ENCODE assay signal across 28 cellular contexts in the genomic region with DNA sequence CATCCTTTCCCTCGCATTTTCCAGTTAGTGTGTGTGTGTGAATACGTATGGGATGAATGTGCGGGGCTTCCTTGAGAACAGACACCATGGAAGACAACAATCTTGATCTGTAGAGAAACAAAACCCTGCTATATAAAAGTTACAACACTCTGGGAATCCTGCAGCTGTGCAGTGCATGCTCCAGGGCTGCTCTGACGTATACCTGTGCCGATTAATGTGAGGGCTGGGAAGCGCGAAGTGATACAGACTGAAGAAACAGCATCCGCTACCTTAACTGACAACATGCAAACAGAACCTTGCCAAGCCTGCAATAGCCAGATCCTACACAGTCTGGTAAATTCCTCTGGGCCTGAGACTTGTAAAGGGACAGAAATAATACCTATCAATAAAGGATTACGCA.
"Had no signal": no experiment of that assay in that cellular context is flagged by ENCODE, and none has a peak within 500 bp of the region (broad histone marks: within the 10 kb centered on the region; RNA-seq: fewer than 3 reads in every experiment).

No MANE protein-coding gene starts in this region.

- DNase-seq: stimulated activated CD4-positive, alpha-beta T cell treated with anti-CD3 and anti-CD28 coated beads, Interleukin-2, amount 100 ng/mL, for 48 hours; stimulated activated CD4-positive, alpha-beta T cell treated with anti-CD3 and anti-CD28 coated beads, Interleukin-4, amount 100 ng/mL, for 1 hour; stimulated activated CD4-positive, alpha-beta T cell treated with anti-CD3 and anti-CD28 coated beads, Interleukin-4, amount 100 ng/mL, for 24 hours; stimulated activated CD4-positive, alpha-beta T cell treated with anti-CD3 and anti-CD28 coated beads, Interleukin-4, amount 100 ng/mL, for 4 hours; stimulated activated CD8-positive, alpha-beta memory T cell treated with anti-CD3 and anti-CD28 coated beads, Interleukin-4, amount 100 ng/mL, for 48 hours; stimulated activated naive B cell treated with anti-CD40 and anti-IgM and Interleukin-4, amounts not matched to agents 10 μg/mL and 1 μg/mL and 100 μg/mL, for 72 hours; stimulated activated naive CD4-positive, alpha-beta T cell; stimulated activated naive CD4-positive, alpha-beta T cell treated with Interleukin-2 at 50 U/mL for 16 hours; stimulated activated naive CD8-positive, alpha-beta T cell treated with anti-CD3 and anti-CD28 coated beads, Interleukin-15, amount 100 ng/mL, for 72 hours; stimulated activated naive CD8-positive, alpha-beta T cell treated with anti-CD3 and anti-CD28 coated beads, Interleukin-15, Interleukin-2, amounts not matched to agents 100 U/mL and 50 U/mL, for 24 hours; stomach; substantia nigra; testis; thyroid gland; tibial artery; transverse colon; trophoblast cell; upper lobe of left lung; upper lobe of right lung; uterus had no signal

- H3K4me1 ChIP-seq: suprapubic skin, thyroid gland, tibial nerve, upper lobe of right lung, uterus, vagina had no signal

- H3K4me3 ChIP-seq: stomach, suprapubic skin, testis, thoracic aorta, thyroid gland, tibial artery, tibial nerve, transverse colon, upper lobe of left lung, upper lobe of right lung, uterus, vagina had no signal

- H3K4me1 Mint-ChIP-seq: stimulated activated effector memory CD8-positive, alpha-beta T cell treated with anti-CD3 and anti-CD28 coated beads, Interleukin-12 subunit alpha, Interleukin-12 subunit beta, amount 100 ng/mL, for 72 hours; stimulated activated memory B cell treated with anti-CD40 and anti-IgM and Interleukin-4, amounts not matched to agents 10 μg/mL and 1 μg/mL and 100 μg/mL, for 72 hours; stimulated activated naive B cell treated with anti-CD40 and anti-IgM and Interleukin-4, amounts not matched to agents 10 μg/mL and 1 μg/mL and 100 μg/mL, for 72 hours; stimulated activated naive CD8-positive, alpha-beta T cell treated with anti-CD3 and anti-CD28 coated beads, Interleukin-15, amount 100 ng/mL, for 72 hours had no signal

- H3K9me3 Mint-ChIP-seq: stimulated activated effector memory CD8-positive, alpha-beta T cell treated with anti-CD3 and anti-CD28 coated beads, Interleukin-12 subunit alpha, Interleukin-12 subunit beta, amount 100 ng/mL, for 72 hours; stimulated activated memory B cell treated with anti-CD40 and anti-IgM and Interleukin-4, amounts not matched to agents 10 μg/mL and 1 μg/mL and 100 μg/mL, for 72 hours; stimulated activated naive B cell treated with anti-CD40 and anti-IgM and Interleukin-4, amounts not matched to agents 10 μg/mL and 1 μg/mL and 100 μg/mL, for 72 hours; stimulated activated naive CD8-positive, alpha-beta T cell treated with anti-CD3 and anti-CD28 coated beads, Interleukin-15, amount 100 ng/mL, for 72 hours; stimulated activated naive CD8-positive, alpha-beta T cell treated with anti-CD3 and anti-CD28 coated beads, Interleukin-15, Interleukin-2, amounts not matched to agents 100 ng/mL and 50 ng/mL, for 24 hours; type B pancreatic cell had no signal

- H3K4me3 Mint-ChIP-seq: stimulated activated effector memory CD8-positive, alpha-beta T cell treated with anti-CD3 and anti-CD28 coated beads, Interleukin-12 subunit alpha, Interleukin-12 subunit beta, amount 100 ng/mL, for 72 hours; stimulated activated memory B cell treated with anti-CD40 and anti-IgM and Interleukin-4, amounts not matched to agents 10 μg/mL and 1 μg/mL and 100 μg/mL, for 72 hours; stimulated activated naive B cell treated with anti-CD40 and anti-IgM and Interleukin-4, amounts not matched to agents 10 μg/mL and 1 μg/mL and 100 μg/mL, for 72 hours; stimulated activated naive CD8-positive, alpha-beta T cell treated with anti-CD3 and anti-CD28 coated beads, Interleukin-15, amount 100 ng/mL, for 72 hours; stimulated activated naive CD8-positive, alpha-beta T cell treated with anti-CD3 and anti-CD28 coated beads, Interleukin-15, Interleukin-2, amounts not matched to agents 100 ng/mL and 50 ng/mL, for 24 hours; type B pancreatic cell had no signal

- ATAC-seq: stimulated activated effector memory CD8-positive, alpha-beta T cell treated with anti-CD3 and anti-CD28 coated beads, Interleukin-12 subunit alpha, Interleukin-12 subunit beta, amount 100 ng/mL, for 72 hours; stimulated activated memory B cell treated with anti-CD40 and anti-IgM and Interleukin-4, amounts not matched to agents 10 μg/mL and 1 μg/mL and 100 μg/mL, for 72 hours; stimulated activated naive B cell treated with anti-CD40 and anti-IgM and Interleukin-4, amounts not matched to agents 10 μg/mL and 1 μg/mL and 100 μg/mL, for 72 hours; stimulated activated naive CD8-positive, alpha-beta T cell treated with anti-CD3 and anti-CD28 coated beads, Interleukin-15, amount 100 ng/mL, for 72 hours; stimulated activated naive CD8-positive, alpha-beta T cell treated with anti-CD3 and anti-CD28 coated beads, Interleukin-15, Interleukin-2, amounts not matched to agents 100 U/mL and 50 U/mL, for 24 hours; upper lobe of right lung had no signal

- H3K27me3 ChIP-seq: stomach, suprapubic skin, testis, thyroid gland, tibial artery, tibial nerve, transverse colon, upper lobe of left lung, upper lobe of right lung, uterus, vagina had no signal

- H3K27me3 Mint-ChIP-seq: stimulated activated naive CD8-positive, alpha-beta T cell treated with anti-CD3 and anti-CD28 coated beads, Interleukin-15, Interleukin-2, amounts not matched to agents 100 ng/mL and 50 ng/mL, for 24 hours; type B pancreatic cell had no signal

- H3K27ac Mint-ChIP-seq: stimulated activated effector memory CD8-positive, alpha-beta T cell treated with anti-CD3 and anti-CD28 coated beads, Interleukin-12 subunit alpha, Interleukin-12 subunit beta, amount 100 ng/mL, for 72 hours; stimulated activated memory B cell treated with anti-CD40 and anti-IgM and Interleukin-4, amounts not matched to agents 10 μg/mL and 1 μg/mL and 100 μg/mL, for 72 hours; stimulated activated naive B cell treated with anti-CD40 and anti-IgM and Interleukin-4, amounts not matched to agents 10 μg/mL and 1 μg/mL and 100 μg/mL, for 72 hours; stimulated activated naive CD8-positive, alpha-beta T cell treated with anti-CD3 and anti-CD28 coated beads, Interleukin-15, amount 100 ng/mL, for 72 hours; stimulated activated naive CD8-positive, alpha-beta T cell treated with anti-CD3 and anti-CD28 coated beads, Interleukin-15, Interleukin-2, amounts not matched to agents 100 ng/mL and 50 ng/mL, for 24 hours; type B pancreatic cell had no signal

- H3K36me3 Mint-ChIP-seq: stimulated activated effector memory CD8-positive, alpha-beta T cell treated with anti-CD3 and anti-CD28 coated beads, Interleukin-12 subunit alpha, Interleukin-12 subunit beta, amount 100 ng/mL, for 72 hours; stimulated activated memory B cell treated with anti-CD40 and anti-IgM and Interleukin-4, amounts not matched to agents 10 μg/mL and 1 μg/mL and 100 μg/mL, for 72 hours; stimulated activated naive B cell treated with anti-CD40 and anti-IgM and Interleukin-4, amounts not matched to agents 10 μg/mL and 1 μg/mL and 100 μg/mL, for 72 hours; type B pancreatic cell had no signal

- H3K36me3 ChIP-seq: stomach, suprapubic skin, thoracic aorta, thyroid gland, tibial artery, tibial nerve, transverse colon, upper lobe of left lung, upper lobe of right lung, uterus, vagina had no signal

- H3K27ac ChIP-seq: stomach, suprapubic skin, testis, thoracic aorta, thyroid gland, tibial artery, tibial nerve, transverse colon, upper lobe of left lung, upper lobe of right lung, uterus, vagina had no signal
